1 cellular context compared by ENCODE assay signal in genomic region chr9:36458430-36458915, GRCh38.
TF ChIP-seq lines count a peak whose summit lies in the region.

No MANE protein-coding gene starts in this region.

TF ChIP-seq in GM12878, 131 proteins besides CTCF, POLR2A, EP300 and RAD21 (continued from another document):
- TF ChIP-seq ZBTB40 (IDR thresholded peaks at IDR 0.05; ENCODE audit: borderline replicate concordance) = peak; percentile 37; the same call in 1 of the 2 replicates
- peak; percentile 83 for TF ChIP-seq MTA2 (IDR thresholded peaks at IDR 0.05; ENCODE audit: low read depth)
- peak; percentile 51 for TF ChIP-seq NR2F1 (conservative IDR thresholded peaks at IDR 0.05)
- peak; percentile 41 to 61; a peak in 3 of 4 replicates for TF ChIP-seq BHLHE40 (IDR thresholded peaks at IDR 0.05; ENCODE audit: borderline replicate concordance in 1 of 2, low read depth in 2 of 2, low read length in 1 of 2)
- 0 out of 2 replicates have a peak, but pooled peaks have one; percentile 64 for TF ChIP-seq NBN (IDR thresholded peaks at IDR 0.05)
- TF ChIP-seq CREM (IDR thresholded peaks at IDR 0.05; ENCODE audit: low read depth) = peak; percentile 77
- TF ChIP-seq, protein P1, sequence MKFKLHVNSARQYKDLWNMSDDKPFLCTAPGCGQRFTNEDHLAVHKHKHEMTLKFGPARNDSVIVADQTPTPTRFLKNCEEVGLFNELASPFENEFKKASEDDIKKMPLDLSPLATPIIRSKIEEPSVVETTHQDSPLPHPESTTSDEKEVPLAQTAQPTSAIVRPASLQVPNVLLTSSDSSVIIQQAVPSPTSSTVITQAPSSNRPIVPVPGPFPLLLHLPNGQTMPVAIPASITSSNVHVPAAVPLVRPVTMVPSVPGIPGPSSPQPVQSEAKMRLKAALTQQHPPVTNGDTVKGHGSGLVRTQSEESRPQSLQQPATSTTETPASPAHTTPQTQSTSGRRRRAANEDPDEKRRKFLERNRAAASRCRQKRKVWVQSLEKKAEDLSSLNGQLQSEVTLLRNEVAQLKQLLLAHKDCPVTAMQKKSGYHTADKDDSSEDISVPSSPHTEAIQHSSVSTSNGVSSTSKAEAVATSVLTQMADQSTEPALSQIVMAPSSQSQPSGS (IDR thresholded peaks at IDR 0.05; ENCODE audit: low read length) = peak; percentile 81
- TF ChIP-seq MEF2B (IDR thresholded peaks at IDR 0.05; ENCODE audit: partially characterized antibody, poor library complexity, severe bottlenecking) = peak; percentile 67
- peak; percentile 37; the same call in 1 of the 2 replicates for TF ChIP-seq TCF3 (IDR thresholded peaks at IDR 0.05; ENCODE audit: borderline replicate concordance, insufficient read depth, low read depth, low read length)
- peak; percentile 97 for TF ChIP-seq CBFB (IDR thresholded peaks at IDR 0.05; ENCODE audit: low read depth)
- TF ChIP-seq ETV6 (conservative IDR thresholded peaks at IDR 0.05 in 1 of 2, IDR thresholded peaks at IDR 0.05 in 1 of 2; ENCODE audit: borderline replicate concordance in 1 of 2, low read depth in 1 of 2) = peak in 1 of 2 experiments; percentile 93; a peak in 2 of 4 replicates
- peak; percentile 25; the same call in 1 of the 2 replicates for TF ChIP-seq BMI1 (IDR thresholded peaks at IDR 0.05; ENCODE audit: borderline replicate concordance)
- TF ChIP-seq FOXM1 (IDR thresholded peaks at IDR 0.05; ENCODE audit: low read depth, low read length) = peak; percentile 61; the same call in 1 of the 2 replicates
- TF ChIP-seq JUNB (IDR thresholded peaks at IDR 0.05) = peak; percentile 85
- TF ChIP-seq NFIC (IDR thresholded peaks at IDR 0.05; ENCODE audit: low read depth, low read length) = peak; percentile 90
- peak; percentile 98 for TF ChIP-seq EED (IDR thresholded peaks at IDR 0.05; ENCODE audit: low read depth)
- TF ChIP-seq CREB1 (IDR thresholded peaks at IDR 0.05; ENCODE audit: low read depth) = peak; percentile 72
- peak; percentile 49; the same call in 1 of the 2 replicates for TF ChIP-seq ATF7 (IDR thresholded peaks at IDR 0.05; ENCODE audit: low read depth)
- peak; percentile 84 for TF ChIP-seq RELB (IDR thresholded peaks at IDR 0.05; ENCODE audit: low read depth)
TF ChIP-seq in GM12878: peak in this region for 32; not testable (repeated sequence) for 99.
